Comparison of ENCODE assay signal across 27 cellular contexts in the genomic region with DNA sequence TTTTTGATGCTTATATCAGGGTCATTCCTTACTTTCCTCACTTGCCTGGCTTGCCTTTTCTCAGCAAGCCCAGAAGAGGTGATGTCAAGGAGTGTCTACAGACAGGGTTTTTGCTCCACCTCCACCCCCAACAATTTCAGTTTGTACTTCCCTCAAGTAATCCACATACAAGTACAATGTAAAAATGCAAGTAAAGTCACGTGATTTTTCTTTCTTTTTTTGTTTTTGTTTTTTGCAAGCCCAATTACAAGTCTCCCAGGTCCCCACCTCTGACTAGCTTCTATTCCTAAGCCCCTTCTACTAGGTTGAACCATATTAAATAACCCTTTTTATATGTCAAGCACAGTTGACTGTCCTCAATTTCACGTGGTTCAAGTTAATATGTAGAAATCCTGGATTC.
"Had no signal": no experiment of that assay in that cellular context is flagged by ENCODE, and none has a peak within 500 bp of the region (broad histone marks: within the 10 kb centered on the region; RNA-seq: fewer than 3 reads in every experiment).

No MANE protein-coding gene starts in this region.

- H3K27me3 ChIP-seq: stomach, suprapubic skin, testis, thyroid gland, tibial artery, tibial nerve, transverse colon, upper lobe of left lung, upper lobe of right lung, uterus, vagina had no signal

- H3K27ac ChIP-seq: stomach, suprapubic skin, testis, thoracic aorta, thyroid gland, tibial artery, tibial nerve, transverse colon, upper lobe of left lung, upper lobe of right lung, uterus, vagina had no signal

- ATAC-seq: stimulated activated effector memory CD8-positive, alpha-beta T cell treated with anti-CD3 and anti-CD28 coated beads, Interleukin-12 subunit alpha, Interleukin-12 subunit beta, amount 100 ng/mL, for 72 hours; stimulated activated memory B cell treated with anti-CD40 and anti-IgM and Interleukin-4, amounts not matched to agents 10 μg/mL and 1 μg/mL and 100 μg/mL, for 72 hours; stimulated activated naive B cell treated with anti-CD40 and anti-IgM and Interleukin-4, amounts not matched to agents 10 μg/mL and 1 μg/mL and 100 μg/mL, for 72 hours; stimulated activated naive CD8-positive, alpha-beta T cell treated with anti-CD3 and anti-CD28 coated beads, Interleukin-15, amount 100 ng/mL, for 72 hours; stimulated activated naive CD8-positive, alpha-beta T cell treated with anti-CD3 and anti-CD28 coated beads, Interleukin-15, Interleukin-2, amounts not matched to agents 100 U/mL and 50 U/mL, for 24 hours; upper lobe of right lung had no signal

- H3K4me1 ChIP-seq: stomach, suprapubic skin, testis, thyroid gland, tibial artery, tibial nerve, transverse colon, upper lobe of left lung, upper lobe of right lung, uterus, vagina had no signal

- H3K4me3 ChIP-seq: stomach, suprapubic skin, testis, thoracic aorta, thyroid gland, tibial artery, tibial nerve, transverse colon, upper lobe of left lung, upper lobe of right lung, uterus, vagina had no signal

- FAIRE-seq: urothelium cell line had no signal

- H3K36me3 ChIP-seq: stomach, suprapubic skin, thoracic aorta, thyroid gland, tibial artery, tibial nerve, transverse colon, upper lobe of left lung, upper lobe of right lung, uterus, vagina had no signal

- H3K9me3 ChIP-seq: stomach, suprapubic skin, testis, thoracic aorta, thyroid gland, tibial artery, tibial nerve, transverse colon, upper lobe of left lung, upper lobe of right lung, uterus, vagina had no signal

- DNase-seq: stimulated activated CD4-positive, alpha-beta T cell treated with anti-CD3 and anti-CD28 coated beads, Interleukin-2, amount 100 ng/mL, for 48 hours; stimulated activated CD4-positive, alpha-beta T cell treated with anti-CD3 and anti-CD28 coated beads, Interleukin-4, amount 100 ng/mL, for 1 hour; stimulated activated CD4-positive, alpha-beta T cell treated with anti-CD3 and anti-CD28 coated beads, Interleukin-4, amount 100 ng/mL, for 24 hours; stimulated activated CD4-positive, alpha-beta T cell treated with anti-CD3 and anti-CD28 coated beads, Interleukin-4, amount 100 ng/mL, for 4 hours; stimulated activated CD8-positive, alpha-beta memory T cell treated with anti-CD3 and anti-CD28 coated beads, Interleukin-4, amount 100 ng/mL, for 48 hours; stimulated activated naive B cell treated with anti-CD40 and anti-IgM and Interleukin-4, amounts not matched to agents 10 μg/mL and 1 μg/mL and 100 μg/mL, for 72 hours; stimulated activated naive CD4-positive, alpha-beta T cell; stimulated activated naive CD4-positive, alpha-beta T cell treated with Interleukin-2 at 50 U/mL for 16 hours; stimulated activated naive CD8-positive, alpha-beta T cell treated with anti-CD3 and anti-CD28 coated beads, Interleukin-15, amount 100 ng/mL, for 72 hours; stimulated activated naive CD8-positive, alpha-beta T cell treated with anti-CD3 and anti-CD28 coated beads, Interleukin-15, Interleukin-2, amounts not matched to agents 100 U/mL and 50 U/mL, for 24 hours; stomach; substantia nigra; testis; thyroid gland; tibial artery; transverse colon; trophoblast cell; upper lobe of left lung; upper lobe of right lung; uterus had no signal
